Comparison of ENCODE assay signal across 8 cellular contexts in genomic region chr2:173964565-173965371, GRCh38. TPM values are rescaled to one million over a fixed set of nuclear protein-coding genes. Genes with fewer than 3 reads are reported as not detected.
DNase-seq lines count a peak whose midpoint lies in the region; ATAC-seq, FAIRE-seq and TF ChIP-seq lines count a peak whose summit lies in the region.

No MANE protein-coding gene starts in this region.

- CTCF ChIA-PET in A549 (lab: Yijun Ruan, JAX) = no interaction called here

- peaks cover 7% of the 10 kb centered on the region; the same call in 1 of the 3 replicates for H3K9me3 ChIP-seq in A549

- peak overlapping the region; percentile 100 for H3K27ac ChIP-seq in A549

- DNase-seq in A549 (ENCODE audit: low read depth in 1 of 2, low spot score in 1 of 2) = peak in 1 of 2 experiments; percentile 90
- peak; percentile 74 for DNase-seq in NCI-H82 treated with DMSO at 0.1 percent for 48 hours (lab: John Stamatoyannopoulos, UW; ENCODE audit: unreplicated experiment)
- peak; percentile 63 to 74 for DNase-seq in activated CD8-positive, alpha-beta memory T cell treated with anti-CD3 and anti-CD28 coated beads for 1 hour (ENCODE audit: extremely low read depth in 1 of 2, low read depth in 1 of 2)
- peak; percentile 79 for DNase-seq in effector CD4-positive, alpha-beta T cell
- DNase-seq in lung microvascular endothelial cell (ENCODE audit: low read depth in 2 of 2) = peak; percentile 90
- DNase-seq in stimulated activated CD8-positive, alpha-beta memory T cell treated with anti-CD3 and anti-CD28 coated beads, Interleukin-12 subunit alpha, Interleukin-12 subunit beta, amount 100 ng/mL, for 1 hour (ENCODE audit: low read depth) = peak; percentile 79

- POLR2A ChIA-PET in A549 (lab: Yijun Ruan, JAX) = interaction anchor here (0.5 to 1.5 kb wide), 13 partner anchors 67 to 376 kb away, joined by 3 to 12 read pairs (median 4); no protein-coding TSS in a partner anchor

- TF ChIP-seq CTCF in A549 (IDR thresholded peaks at IDR 0.05) = no peak

- no peak for FAIRE-seq in A549 (lab: Jason Lieb, UNC)

- TF ChIP-seq RAD21 in A549 (conservative IDR thresholded peaks at IDR 0.05 in 1 of 2, IDR thresholded peaks at IDR 0.05 in 1 of 2) = no peak

- under 1% methylated on average over 20 of the region's 84 CpGs for WGBS in A549 (ENCODE audit: missing lambda C conversion rate)

- no peak for TF ChIP-seq EP300 in A549 (IDR thresholded peaks at IDR 0.05)

- H3K4me1 ChIP-seq in A549 = peaks cover 24% of the 10 kb centered on the region

- H3K4me3 ChIP-seq in A549 = peak overlapping the region; percentile 99

- ATAC-seq in A549 (peak; percentile 62 to 66), GM18519 (IDR thresholded peaks at IDR 0.05; ENCODE audit: low FRiP score, unreplicated experiment) (peak; percentile 3), HG03175 (IDR thresholded peaks at IDR 0.05; ENCODE audit: unreplicated experiment) (peak; percentile 22)

- H3K4me2 ChIP-seq in A549 = peak overlapping the region; percentile 58

- TF ChIP-seq POLR2A in A549 (IDR thresholded peaks at IDR 0.05; ENCODE audit: low read length) = peak; percentile 83

TF ChIP-seq in A549, 52 proteins besides CTCF, POLR2A, EP300 and RAD21:
- TF ChIP-seq PBX3 (IDR thresholded peaks at IDR 0.05) (no peak), HOXB13 (CRISPR knock-in tag; IDR thresholded peaks at IDR 0.05; ENCODE audit: low read depth) (no peak), ZFP36 (IDR thresholded peaks at IDR 0.05; ENCODE audit: borderline replicate concordance, partially characterized antibody) (no peak), GATA3 (IDR thresholded peaks at IDR 0.05; ENCODE audit: borderline replicate concordance) (peak; percentile 35; the same call in 1 of the 2 replicates), PHF8 (IDR thresholded peaks at IDR 0.05; ENCODE audit: borderline replicate concordance, low read depth) (peak; percentile 75; the same call in 1 of the 2 replicates), JUN (IDR thresholded peaks at IDR 0.05) (peak in 1 of 2 experiments; percentile 56; a peak in 3 of 5 replicates), MAZ (IDR thresholded peaks at IDR 0.05; ENCODE audit: borderline replicate concordance, low read depth, low read length) (no peak; the same call in 1 of the 2 replicates), JUNB (IDR thresholded peaks at IDR 0.05) (no peak), HEYL (CRISPR knock-in tag; IDR thresholded peaks at IDR 0.05) (no peak), CBX8 (IDR thresholded peaks at IDR 0.05) (no peak), CEBPB (IDR thresholded peaks at IDR 0.05) (no peak), HOXB5 (CRISPR knock-in tag; IDR thresholded peaks at IDR 0.05) (0 out of 2 replicates have a peak, but pooled peaks have one; percentile 11)
- TF ChIP-seq, protein P1, sequence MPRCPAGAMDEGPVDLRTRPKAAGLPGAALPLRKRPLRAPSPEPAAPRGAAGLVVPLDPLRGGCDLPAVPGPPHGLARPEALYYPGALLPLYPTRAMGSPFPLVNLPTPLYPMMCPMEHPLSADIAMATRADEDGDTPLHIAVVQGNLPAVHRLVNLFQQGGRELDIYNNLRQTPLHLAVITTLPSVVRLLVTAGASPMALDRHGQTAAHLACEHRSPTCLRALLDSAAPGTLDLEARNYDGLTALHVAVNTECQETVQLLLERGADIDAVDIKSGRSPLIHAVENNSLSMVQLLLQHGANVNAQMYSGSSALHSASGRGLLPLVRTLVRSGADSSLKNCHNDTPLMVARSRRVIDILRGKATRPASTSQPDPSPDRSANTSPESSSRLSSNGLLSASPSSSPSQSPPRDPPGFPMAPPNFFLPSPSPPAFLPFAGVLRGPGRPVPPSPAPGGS (IDR thresholded peaks at IDR 0.05) = peak; percentile 37; the same call in 1 of the 3 replicates
- TF ChIP-seq, protein P2, sequence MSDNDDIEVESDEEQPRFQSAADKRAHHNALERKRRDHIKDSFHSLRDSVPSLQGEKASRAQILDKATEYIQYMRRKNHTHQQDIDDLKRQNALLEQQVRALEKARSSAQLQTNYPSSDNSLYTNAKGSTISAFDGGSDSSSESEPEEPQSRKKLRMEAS (IDR thresholded peaks at IDR 0.05) = peak; percentile 63; the same call in 1 of the 2 replicates
- TF ChIP-seq, protein P3, sequence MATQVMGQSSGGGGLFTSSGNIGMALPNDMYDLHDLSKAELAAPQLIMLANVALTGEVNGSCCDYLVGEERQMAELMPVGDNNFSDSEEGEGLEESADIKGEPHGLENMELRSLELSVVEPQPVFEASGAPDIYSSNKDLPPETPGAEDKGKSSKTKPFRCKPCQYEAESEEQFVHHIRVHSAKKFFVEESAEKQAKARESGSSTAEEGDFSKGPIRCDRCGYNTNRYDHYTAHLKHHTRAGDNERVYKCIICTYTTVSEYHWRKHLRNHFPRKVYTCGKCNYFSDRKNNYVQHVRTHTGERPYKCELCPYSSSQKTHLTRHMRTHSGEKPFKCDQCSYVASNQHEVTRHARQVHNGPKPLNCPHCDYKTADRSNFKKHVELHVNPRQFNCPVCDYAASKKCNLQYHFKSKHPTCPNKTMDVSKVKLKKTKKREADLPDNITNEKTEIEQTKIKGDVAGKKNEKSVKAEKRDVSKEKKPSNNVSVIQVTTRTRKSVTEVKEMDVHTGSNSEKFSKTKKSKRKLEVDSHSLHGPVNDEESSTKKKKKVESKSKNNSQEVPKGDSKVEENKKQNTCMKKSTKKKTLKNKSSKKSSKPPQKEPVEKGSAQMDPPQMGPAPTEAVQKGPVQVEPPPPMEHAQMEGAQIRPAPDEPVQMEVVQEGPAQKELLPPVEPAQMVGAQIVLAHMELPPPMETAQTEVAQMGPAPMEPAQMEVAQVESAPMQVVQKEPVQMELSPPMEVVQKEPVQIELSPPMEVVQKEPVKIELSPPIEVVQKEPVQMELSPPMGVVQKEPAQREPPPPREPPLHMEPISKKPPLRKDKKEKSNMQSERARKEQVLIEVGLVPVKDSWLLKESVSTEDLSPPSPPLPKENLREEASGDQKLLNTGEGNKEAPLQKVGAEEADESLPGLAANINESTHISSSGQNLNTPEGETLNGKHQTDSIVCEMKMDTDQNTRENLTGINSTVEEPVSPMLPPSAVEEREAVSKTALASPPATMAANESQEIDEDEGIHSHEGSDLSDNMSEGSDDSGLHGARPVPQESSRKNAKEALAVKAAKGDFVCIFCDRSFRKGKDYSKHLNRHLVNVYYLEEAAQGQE (IDR thresholded peaks at IDR 0.05) = no peak
- TF ChIP-seq, protein P4, sequence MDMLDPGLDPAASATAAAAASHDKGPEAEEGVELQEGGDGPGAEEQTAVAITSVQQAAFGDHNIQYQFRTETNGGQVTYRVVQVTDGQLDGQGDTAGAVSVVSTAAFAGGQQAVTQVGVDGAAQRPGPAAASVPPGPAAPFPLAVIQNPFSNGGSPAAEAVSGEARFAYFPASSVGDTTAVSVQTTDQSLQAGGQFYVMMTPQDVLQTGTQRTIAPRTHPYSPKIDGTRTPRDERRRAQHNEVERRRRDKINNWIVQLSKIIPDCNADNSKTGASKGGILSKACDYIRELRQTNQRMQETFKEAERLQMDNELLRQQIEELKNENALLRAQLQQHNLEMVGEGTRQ (IDR thresholded peaks at IDR 0.05) = no peak

RNA-seq across cellular contexts. Expression of gene SP3, which starts 0.4 kb away (rescaled TPM):
- polyA plus RNA-seq in A549 (2011; rRNA removed) (83.1 and 94.5 TPM in 2 replicates), A549 (2017; fragmentation: RNase III; extraction: RNeasy Plus Mini Kit Qiagen cat#74134 plus additional on column Dnase treatment) (40.1 to 41.8 TPM (median 40.3 TPM) in 3 replicates)
- polyA plus RNA-seq in A549 (2012; cell fraction: cytosol; rRNA removed) = 16.8 and 21.8 TPM in 2 replicates
- 10.8 and 11.8 TPM in 2 replicates for polyA plus RNA-seq in A549 (2012; cell fraction: nucleus; rRNA removed)
- 80.7 and 84.4 TPM in 2 replicates for polyA minus RNA-seq in A549 (2011; rRNA and poly(A)+ RNA removed)
- total RNA-seq in lung microvascular endothelial cell = 51.6 and 70.6 TPM in 2 replicates

Comparison
In these comparisons a context has a peak if more than half of its experiments do, and no peak if none do; other contexts are left out.
1. ATAC-seq: peak in every context shown above with its lines; median percentile 64 in A549; 22 in HG03175; 3 in GM18519.